ENCODE assay signal across 18 cellular contexts in the genomic region with DNA sequence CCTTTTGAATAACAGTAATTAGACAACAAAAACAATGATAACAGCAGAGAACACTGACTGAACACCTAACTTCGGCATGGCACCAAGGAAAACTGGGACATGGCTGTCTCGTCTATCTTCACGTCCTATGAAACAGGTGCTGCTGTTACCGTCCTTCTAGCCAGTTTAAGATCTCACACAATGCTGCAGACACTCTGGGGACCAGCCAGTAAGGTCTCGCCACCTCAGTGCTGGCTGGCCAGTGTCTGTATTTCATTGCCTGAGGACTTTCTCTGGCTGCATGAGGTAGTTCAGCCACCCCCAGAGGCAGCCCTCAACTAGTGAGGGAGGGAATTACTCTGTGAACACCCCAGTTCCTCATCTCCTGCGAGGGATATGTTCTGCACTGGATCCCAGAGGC. TPM values are rescaled to one million over a fixed set of nuclear protein-coding genes. Genes with fewer than 3 reads are reported as not detected.
DNase-seq lines count a peak whose midpoint lies in the region; ATAC-seq and TF ChIP-seq lines count a peak whose summit lies in the region.
"Had no signal": no experiment of that assay in that cellular context is flagged by ENCODE, and none has a peak within 500 bp of the region (broad histone marks: within the 10 kb centered on the region; RNA-seq: fewer than 3 reads in every experiment).

No MANE protein-coding gene starts in this region.

- H3K4me3 ChIP-seq in psoas muscle = no peak overlapping the region
- H3K4me3 ChIP-seq: BLaER1, GM12878, GM23338 had no signal

- peaks cover 15% of the 10 kb centered on the region for H3K4me1 Mint-ChIP-seq in activated T-cell treated with anti-CD3 and anti-CD28 coated beads, Interleukin-2, amount 50 U/mL, for 24 hours (ENCODE audit: low read depth)
- peaks cover 13% of the 10 kb centered on the region for H3K4me1 Mint-ChIP-seq in activated T-cell treated with anti-CD3 and anti-CD28 coated beads, Interleukin-2, amount 50 U/mL, for 4 hours (ENCODE audit: low read depth)
- H3K4me1 Mint-ChIP-seq: GM23338 had no signal

- H3K9me3 ChIP-seq in psoas muscle = no peaks in the 10 kb centered on the region
- H3K9me3 ChIP-seq: BLaER1 had no signal

- peaks cover 16% of the 10 kb centered on the region for H3K4me1 ChIP-seq in psoas muscle

- H3K27me3 Mint-ChIP-seq in activated T-cell treated with anti-CD3 and anti-CD28 coated beads, Interleukin-2, amount 50 U/mL, for 24 hours = no peaks in the 10 kb centered on the region
- H3K27me3 Mint-ChIP-seq in activated T-cell treated with anti-CD3 and anti-CD28 coated beads, Interleukin-2, amount 50 U/mL, for 4 hours (ENCODE audit: low read depth) = no peaks in the 10 kb centered on the region

- DNase-seq in activated T-cell treated with anti-CD3 and anti-CD28 coated beads, Interleukin-2, amount 50 U/mL, for 24 hours = no peak
- no peak for DNase-seq in activated T-cell treated with anti-CD3 and anti-CD28 coated beads, Interleukin-2, amount 50 U/mL, for 4 hours
- DNase-seq in iPS-NIHi7 (ENCODE audit: extremely low spot score) (peak; percentile 6), psoas muscle (no peak), SKM-1 treated with dmso at 0.1 percent for 144 hours (lab: John Stamatoyannopoulos, UW; ENCODE audit: unreplicated experiment) (no peak), UCSD-AML1 (lab: John Stamatoyannopoulos, UW; ENCODE audit: unreplicated experiment) (no peak)
- no peak for DNase-seq in activated CD8-positive, alpha-beta memory T cell treated with anti-CD3 and anti-CD28 coated beads, Interleukin-2, amount 50 U/mL, for 4 hours
- DNase-seq: 8988T; Calu3; CD8-positive, alpha-beta T cell; DMS79 treated with DMSO at 0.1 percent for 48 hours; GF-D8; HFFc6 had no signal

- no peaks in the 10 kb centered on the region for H3K9me3 Mint-ChIP-seq in activated T-cell treated with anti-CD3 and anti-CD28 coated beads, Interleukin-2, amount 50 U/mL, for 24 hours
- H3K9me3 Mint-ChIP-seq in activated T-cell treated with anti-CD3 and anti-CD28 coated beads, Interleukin-2, amount 50 U/mL, for 4 hours = no peaks in the 10 kb centered on the region
- H3K9me3 Mint-ChIP-seq: CD8-positive, alpha-beta T cell; GM23338; HFFc6 had no signal

- H3K36me3 ChIP-seq in psoas muscle (ENCODE audit: insufficient read depth in 1 of 2, low read depth in 1 of 2) = peaks cover 0 to 59% of the 10 kb centered on the region in 2 donors

- TF ChIP-seq CTCF in psoas muscle (IDR thresholded peaks at IDR 0.05) = no peak

- H3K4me3 Mint-ChIP-seq in activated T-cell treated with anti-CD3 and anti-CD28 coated beads, Interleukin-2, amount 50 U/mL, for 24 hours = no peak overlapping the region
- H3K4me3 Mint-ChIP-seq in activated T-cell treated with anti-CD3 and anti-CD28 coated beads, Interleukin-2, amount 50 U/mL, for 4 hours = no peak overlapping the region
- H3K4me3 Mint-ChIP-seq: CD8-positive, alpha-beta T cell; GM23338; HFFc6 had no signal

- no peak overlapping the region for H3K27ac ChIP-seq in psoas muscle
- H3K27ac ChIP-seq: BLaER1, HL-60 had no signal

- 65 to 76% (median 69%) methylated on average over 6 of the region's 6 CpGs for WGBS in psoas muscle, 3 donors

- no peaks in the 10 kb centered on the region for H3K27me3 ChIP-seq in psoas muscle (ENCODE audit: insufficient read depth in 3 of 3, low read length in 2 of 3)
- H3K27me3 ChIP-seq: BLaER1 had no signal

- intact Hi-C loops in psoas muscle (cut with DNase I) = no loop called here

- no peak for ATAC-seq in activated T-cell treated with anti-CD3 and anti-CD28 coated beads, Interleukin-2, amount 50 U/mL, for 4 hours
- peak; percentile 9 to 79 (median 53) for ATAC-seq in psoas muscle
- ATAC-seq: CD8-positive, alpha-beta T cell; GM12878; GM23338; HCT116 had no signal

- H3K27ac Mint-ChIP-seq in activated T-cell treated with anti-CD3 and anti-CD28 coated beads, Interleukin-2, amount 50 U/mL, for 24 hours = peak overlapping the region; percentile 52
- H3K27ac Mint-ChIP-seq: CD8-positive, alpha-beta T cell; HFFc6 had no signal

- peaks cover 84% of the 10 kb centered on the region for H3K36me3 Mint-ChIP-seq in activated T-cell treated with anti-CD3 and anti-CD28 coated beads, Interleukin-2, amount 50 U/mL, for 24 hours (ENCODE audit: low read depth)
- H3K36me3 Mint-ChIP-seq in activated T-cell treated with anti-CD3 and anti-CD28 coated beads, Interleukin-2, amount 50 U/mL, for 4 hours (ENCODE audit: insufficient read depth) = peaks cover 17% of the 10 kb centered on the region

RNA-seq across cellular contexts. Expression of a gene that starts 57.6 kb away (rescaled TPM):
- 10 to 100 TPM; 36.3 to 44.6 (median 41.1) TPM for total RNA-seq in activated T-cell treated with anti-CD3 and anti-CD28 coated beads, Interleukin-2, amount 50 U/mL, for 4 hours
- 100 to 1,000 TPM; 146 to 270 (median 194) TPM for total RNA-seq in psoas muscle
- 100 to 1,000 TPM; 106 to 453 (median 160) TPM for polyA plus RNA-seq in psoas muscle

Comparison
In these comparisons a context has a peak if more than half of its experiments do, and no peak if none do; other contexts are left out.
1. ATAC-seq: peak in psoas muscle (4 of 4); none in activated T-cell treated with anti-CD3 and anti-CD28 coated beads, Interleukin-2, amount 50 U/mL, for 4 hours (0 of 2).